In genomic region chr15:98777426-98777825, GRCh38 we compare ENCODE assay signal across 1 cellular context.
TF ChIP-seq lines count a peak whose summit lies in the region.

No MANE protein-coding gene starts in this region.

TF ChIP-seq in SK-N-SH treated with all-trans-retinoic acid at 6 μM for 48 hours, 23 proteins besides CTCF, POLR2A, EP300 and RAD21 (continued from another document):
- TF ChIP-seq PATZ1 (CRISPR knock-in tag; IDR thresholded peaks at IDR 0.05; ENCODE audit: borderline replicate concordance) = no peak
- no peak for TF ChIP-seq PPARA (CRISPR knock-in tag; IDR thresholded peaks at IDR 0.05; ENCODE audit: borderline replicate concordance)
- no peak for TF ChIP-seq SNAI2 (CRISPR knock-in tag; IDR thresholded peaks at IDR 0.05)
- no peak for TF ChIP-seq ZC3H10 (CRISPR knock-in tag; IDR thresholded peaks at IDR 0.05)
- no peak for TF ChIP-seq TOX (CRISPR knock-in tag; IDR thresholded peaks at IDR 0.05; ENCODE audit: borderline replicate concordance)
- no peak for TF ChIP-seq BACH2 (CRISPR knock-in tag; IDR thresholded peaks at IDR 0.05; ENCODE audit: borderline replicate concordance)
